ENCODE assay signal across 19 cellular contexts in the genomic region with DNA sequence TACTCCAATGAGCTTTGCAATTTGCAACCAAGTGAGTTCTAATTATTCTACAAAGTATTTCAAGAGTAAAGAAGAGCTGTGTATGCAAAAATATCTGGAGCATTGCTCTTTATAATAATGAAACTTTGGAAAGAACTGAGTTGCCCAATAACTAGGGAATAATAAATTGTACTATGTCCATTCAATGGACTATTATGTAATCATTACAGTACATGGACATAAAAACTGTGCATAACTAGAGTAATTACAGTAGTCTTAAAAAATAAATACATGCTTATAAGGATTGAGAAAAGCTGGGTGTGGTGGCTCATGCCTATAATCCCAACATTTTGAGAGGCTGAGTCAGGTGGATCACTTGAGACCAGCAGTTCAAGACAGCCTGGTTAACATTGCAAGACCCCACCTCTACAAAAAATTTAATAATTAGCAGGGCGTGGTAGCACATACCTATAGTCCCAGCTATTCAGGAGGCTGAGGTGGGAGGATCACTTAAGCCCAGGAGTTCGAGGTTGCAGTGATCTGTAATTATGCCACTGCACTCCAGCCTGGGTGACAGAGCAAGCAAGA.
DNase-seq lines count a peak whose midpoint lies in the region; ATAC-seq, FAIRE-seq and TF ChIP-seq lines count a peak whose summit lies in the region.
"Had no signal": no experiment of that assay in that cellular context is flagged by ENCODE, and none has a peak within 500 bp of the region (broad histone marks: within the 10 kb centered on the region; RNA-seq: fewer than 3 reads in every experiment).

No MANE protein-coding gene starts in this region.

- H3K4me2 ChIP-seq in HepG2 (ENCODE audit: low read depth, low read length), result no peak overlapping the region
- H3K4me2 ChIP-seq in K562 (ENCODE audit: insufficient read depth, low read length), result no peak overlapping the region
- H3K4me2 ChIP-seq: BLaER1 treated with 17β-estradiol and CSF1 and Interleukin-3, amounts not matched to agents 10 nM and 100 nM had no signal

- TF ChIP-seq CTCF in HepG2 (CRISPR knock-in tag; IDR thresholded peaks at IDR 0.05) (no peak), right lobe of liver (IDR thresholded peaks at IDR 0.05) (no peak), K562 (IDR thresholded peaks at IDR 0.05 in 2 of 3, conservative IDR thresholded peaks at IDR 0.05 in 1 of 3; ENCODE audit: insufficient read depth in 2 of 3, low read depth in 1 of 3, low read length in 3 of 3) (no peak), omental fat pad (IDR thresholded peaks at IDR 0.05) (no peak), GM10248 (IDR thresholded peaks at IDR 0.05; ENCODE audit: control extremely low read depth, extremely low read depth, low read depth, missing control alignments) (no peak)

- in situ Hi-C loops in HepG2 (cut with HindIII; ENCODE audit: extremely low pct_ligation_motif_present, low pct_unique_long_range_greater_than_20kb), result no loop called here
- in situ Hi-C loops in K562 (cut with MboI), result loop anchor here (25.0 kb wide), 1 partner anchor 774 kb away; no protein-coding TSS in a partner anchor
- in situ Hi-C loops in ACHN (cut with HindIII; ENCODE audit: low pct_ligation_motif_present, low pct_unique_long_range_greater_than_20kb, low sequenced_read_pairs), result no loop called here

- no peak overlapping the region for H3K4me3 ChIP-seq in HepG2 (replicated peaks in 1 of 3; ENCODE audit: insufficient read depth in 1 of 3, low read depth in 2 of 3, low read length in 3 of 3)
- no peak overlapping the region for H3K4me3 ChIP-seq in right lobe of liver
- H3K4me3 ChIP-seq in K562, result no peak overlapping the region
- H3K4me3 ChIP-seq: BLaER1 treated with 17β-estradiol and CSF1 and Interleukin-3, amounts not matched to agents 10 nM and 100 nM had no signal

- H3K79me2 ChIP-seq in HepG2 (ENCODE audit: insufficient read depth, low read length) (no peaks in the 10 kb centered on the region), K562 (ENCODE audit: control insufficient read depth, insufficient read depth, low read length) (no peaks in the 10 kb centered on the region)

- WGBS in HepG2 (ENCODE audit: low lambda C conversion rate), result 41% methylated on average over 2 of the region's 2 CpGs
- WGBS in right lobe of liver (ENCODE audit: insufficient coverage, low coverage, low lambda C conversion rate, missing lambda C conversion rate), result 88% methylated on average over 2 of the region's 2 CpGs
- WGBS in K562 (ENCODE audit: insufficient coverage, low coverage, missing lambda C conversion rate), result 9% methylated on average over 2 of the region's 2 CpGs

- TF ChIP-seq RAD21 in HepG2 (CRISPR knock-in tag; IDR thresholded peaks at IDR 0.05), result no peak
- no peak for TF ChIP-seq RAD21 in K562 (CRISPR knock-in tag; conservative IDR thresholded peaks at IDR 0.05 in 1 of 2, IDR thresholded peaks at IDR 0.05 in 1 of 2)

- H3K9me3 ChIP-seq in HepG2 (ENCODE audit: low read length) (no peaks in the 10 kb centered on the region), right lobe of liver (no peaks in the 10 kb centered on the region), K562 (replicated peaks; ENCODE audit: control insufficient read depth, insufficient read depth, low read depth, low read length) (no peaks in the 10 kb centered on the region)
- H3K9me3 ChIP-seq: BLaER1 treated with 17β-estradiol and CSF1 and Interleukin-3, amounts not matched to agents 10 nM and 100 nM had no signal

- no TSS peak for BruUV-seq in HepG2 (replicated peaks; lab: Mats Ljungman, UMichigan)
- no TSS peak for BruUV-seq in K562 (replicated peaks; lab: Mats Ljungman, UMichigan)

- H3K9ac ChIP-seq in HepG2 (ENCODE audit: insufficient read depth, low read depth, low read length) (no peak overlapping the region), K562 (ENCODE audit: insufficient read depth in 1 of 2, low read depth in 2 of 2, low read length in 2 of 2) (no peak overlapping the region)
- H3K9ac ChIP-seq: BLaER1 treated with 17β-estradiol and CSF1 and Interleukin-3, amounts not matched to agents 10 nM and 100 nM had no signal

- no peaks in the 10 kb centered on the region for H3K9me1 ChIP-seq in K562 (ENCODE audit: control insufficient read depth, insufficient read depth, low read length)

- H4K20me1 ChIP-seq in HepG2 (ENCODE audit: insufficient read depth, low read length), result no peaks in the 10 kb centered on the region
- no peaks in the 10 kb centered on the region for H4K20me1 ChIP-seq in K562 (replicated peaks; ENCODE audit: control insufficient read depth, insufficient read depth, low read length)

- intact Hi-C loops in HepG2 (cut with micrococcal nuclease; ENCODE audit: unreplicated experiment), result no loop called here
- intact Hi-C loops in right lobe of liver (cut with DNase I), result no loop called here
- intact Hi-C loops in K562 (cut with micrococcal nuclease), result no loop called here

- no peaks in the 10 kb centered on the region for H3K27me3 ChIP-seq in HepG2 (ENCODE audit: control insufficient read depth in 1 of 2, insufficient read depth in 2 of 2, low read length in 2 of 2)
- no peaks in the 10 kb centered on the region for H3K27me3 ChIP-seq in right lobe of liver
- no peaks in the 10 kb centered on the region for H3K27me3 ChIP-seq in K562 (ENCODE audit: control insufficient read depth in 2 of 2, insufficient read depth in 2 of 2, low read length in 2 of 2)
- H3K27me3 ChIP-seq: BLaER1 treated with 17β-estradiol and CSF1 and Interleukin-3, amounts not matched to agents 10 nM and 100 nM had no signal

- H2AFZ ChIP-seq in HepG2 (ENCODE audit: low read length), result no peak overlapping the region
- no peak overlapping the region for H2AFZ ChIP-seq in K562 (ENCODE audit: low read depth, low read length)

- POLR2A ChIA-PET in HepG2 (lab: Yijun Ruan, JAX), result no interaction called here
- POLR2A ChIA-PET in K562 (lab: Yijun Ruan, JAX), result no interaction called here
- POLR2A ChIA-PET in GM10248 (lab: Yijun Ruan, JAX), result no interaction called here

- no peak for FAIRE-seq in HepG2 (lab: Jason Lieb, UNC)
- FAIRE-seq in K562 (lab: Jason Lieb, UNC), result no peak

- no peak for TF ChIP-seq EP300 in HepG2 (IDR thresholded peaks at IDR 0.05; ENCODE audit: low read depth in 2 of 2, low read length in 2 of 2)
- TF ChIP-seq EP300 in HepG2 (CRISPR knock-in tag; IDR thresholded peaks at IDR 0.05; ENCODE audit: borderline replicate concordance), result no peak
- TF ChIP-seq EP300 in K562 (IDR thresholded peaks at IDR 0.05; ENCODE audit: low read length), result no peak

- DNase-seq in HepG2 (ENCODE audit: low spot score), result no peak
- no peak for DNase-seq in right lobe of liver
- no peak for DNase-seq in K562 (ENCODE audit: extremely low read depth in 1 of 4, low spot score in 3 of 4)
- DNase-seq in omental fat pad (ENCODE audit: low spot score), result no peak
- DNase-seq in GM10248 (ENCODE audit: extremely low spot score), result no peak
- no peak for DNase-seq in activated gamma-delta T cell treated with Interleukin-2 at 50 U/mL for 16 hours
- DNase-seq in ACHN, result no peak
- DNase-seq: 8988T; CD8-positive, alpha-beta T cell; H7; NCI-H1105; NCI-H1694 treated with DMSO at 0.1 percent for 48 hours; NCI-H226; NCI-H524; NCI-H82; OCI-M1; SIG-M5 had no signal

- no peaks in the 10 kb centered on the region for H3K36me3 ChIP-seq in HepG2 (replicated peaks in 1 of 2; ENCODE audit: control insufficient read depth in 1 of 2, insufficient read depth in 2 of 2, low read length in 2 of 2)
- H3K36me3 ChIP-seq in right lobe of liver, result no peaks in the 10 kb centered on the region
- no peaks in the 10 kb centered on the region for H3K36me3 ChIP-seq in K562 (ENCODE audit: control insufficient read depth, insufficient read depth, low read length)

- H3K4me1 ChIP-seq in HepG2 (ENCODE audit: insufficient read depth, low read length) (peaks cover 7% of the 10 kb centered on the region; the same call in 1 of the 2 replicates), right lobe of liver (no peaks in the 10 kb centered on the region), K562 (replicated peaks in 1 of 2; ENCODE audit: control insufficient read depth in 2 of 2, insufficient read depth in 2 of 2, low read length in 2 of 2) (peaks cover 0 to 5% of the 10 kb centered on the region in 2 experiments; a peak in 2 of 5 replicates)

- TF ChIP-seq POLR2A in HepG2 (IDR thresholded peaks at IDR 0.05; ENCODE audit: insufficient read depth in 1 of 2, low read depth in 2 of 2, low read length in 2 of 2) (no peak), right lobe of liver (IDR thresholded peaks at IDR 0.05) (no peak), K562 (conservative IDR thresholded peaks at IDR 0.05) (no peak)

- ATAC-seq in HepG2 (no peak), right lobe of liver (no peak), K562 (no peak), omental fat pad (ENCODE audit: low FRiP score) (peak; percentile 52), HG03095 (IDR thresholded peaks at IDR 0.05; ENCODE audit: unreplicated experiment) (no peak)
- ATAC-seq: CD8-positive, alpha-beta T cell had no signal

- CTCF ChIA-PET in HepG2 (lab: Yijun Ruan, JAX; ENCODE audit: low intra/inter-chr PET ratio, low total read pairs) (no interaction called here), K562 (lab: Yijun Ruan, JAX; ENCODE audit: low intra/inter-chr PET ratio) (no interaction called here), GM10248 (lab: Yijun Ruan, JAX) (interaction anchor here (0.8 to 2.0 kb wide), 4 partner anchors 9 to 38 kb away, joined by 3 to 11 read pairs (median 5); no protein-coding TSS in a partner anchor)

- H3K27ac ChIP-seq in HepG2 (ENCODE audit: extremely low read length, insufficient read depth, low read length), result no peak overlapping the region
- no peak overlapping the region for H3K27ac ChIP-seq in right lobe of liver
- H3K27ac ChIP-seq in K562 (ENCODE audit: extremely low read depth, low read depth, low read length), result no peak overlapping the region
- H3K27ac ChIP-seq: BLaER1 treated with 17β-estradiol and CSF1 and Interleukin-3, amounts not matched to agents 10 nM and 100 nM had no signal

TF ChIP-seq in HepG2, 621 proteins besides CTCF, POLR2A, EP300 and RAD21:
- TF ChIP-seq ZNF441 (CRISPR knock-in tag; IDR thresholded peaks at IDR 0.05; ENCODE audit: borderline replicate concordance) (no peak), CEBPB (IDR thresholded peaks at IDR 0.05; ENCODE audit: borderline replicate concordance, low read depth, low read length) (0 out of 2 replicates have a peak, but pooled peaks have one; percentile 10)

TF ChIP-seq in K562, 482 proteins besides CTCF, POLR2A, EP300 and RAD21 (continues in another document):
- TF ChIP-seq DMBX1 (CRISPR knock-in tag; IDR thresholded peaks at IDR 0.05; ENCODE audit: borderline replicate concordance) (no peak), NFIX (CRISPR knock-in tag; IDR thresholded peaks at IDR 0.05; ENCODE audit: low read depth) (no peak), CEBPB (tag; IDR thresholded peaks at IDR 0.05) (0 out of 2 replicates have a peak, but pooled peaks have one; percentile 28), ZNF121 (CRISPR knock-in tag; conservative IDR thresholded peaks at IDR 0.05) (no peak), CHD4 (IDR thresholded peaks at IDR 0.05; ENCODE audit: insufficient read depth, insufficient replicate concordance, low read depth, low read length, poor library complexity, severe bottlenecking) (no peak), CC2D1A (IDR thresholded peaks at IDR 0.05) (no peak), CEBPG (CRISPR knock-in tag; IDR thresholded peaks at IDR 0.05) (no peak), CEBPG (tag; conservative IDR thresholded peaks at IDR 0.05 in 1 of 2, IDR thresholded peaks at IDR 0.05 in 1 of 2) (peak in 1 of 2 experiments; percentile 13; a peak in 1 of 4 replicates), MCM7 (IDR thresholded peaks at IDR 0.05) (no peak)
